Comparison of ENCODE assay signal across 14 cellular contexts in genomic region chr3:123799544-123800351, GRCh38.
DNase-seq lines count a peak whose midpoint lies in the region; ATAC-seq and TF ChIP-seq lines count a peak whose summit lies in the region.
"Had no signal": no experiment of that assay in that cellular context is flagged by ENCODE, and none has a peak within 500 bp of the region (broad histone marks: within the 10 kb centered on the region; RNA-seq: fewer than 3 reads in every experiment).

No MANE protein-coding gene starts in this region.

- H3K9me3 Mint-ChIP-seq in Caco-2 (ENCODE audit: unreplicated experiment) = no peaks in the 10 kb centered on the region
- no peaks in the 10 kb centered on the region for H3K9me3 Mint-ChIP-seq in neural progenitor cell
- no peaks in the 10 kb centered on the region for H3K9me3 Mint-ChIP-seq in effector memory CD8-positive, alpha-beta T cell

- peak overlapping the region; percentile 53 for H3K27ac Mint-ChIP-seq in Caco-2 (ENCODE audit: unreplicated experiment)
- H3K27ac Mint-ChIP-seq in neural progenitor cell = peak overlapping the region; percentile 77
- H3K27ac Mint-ChIP-seq in effector memory CD8-positive, alpha-beta T cell = no peak overlapping the region

- DNase-seq in Caco-2 (peak; percentile 52 to 55), NCI-H82 treated with DMSO at 0.1 percent for 48 hours (lab: John Stamatoyannopoulos, UW; ENCODE audit: unreplicated experiment) (peak; percentile 61), fibroblast of gingiva (ENCODE audit: low read depth) (peak; percentile 61), neural progenitor cell (ENCODE audit: low spot score) (peak; percentile 89), NAMALWA (ENCODE audit: low spot score) (no peak)
- no peak for DNase-seq in effector memory CD8-positive, alpha-beta T cell
- DNase-seq: activated CD4-positive, alpha-beta T cell treated with anti-CD3 and anti-CD28 coated beads, Interleukin-2, amount 50 U/mL, for 4 hours; COR-L47; NCI-H1105; RPMI8226; sigmoid colon; stomach had no signal

- H3K4me1 ChIP-seq in Caco-2 = peaks cover 26% of the 10 kb centered on the region
- H3K4me1 ChIP-seq in neural progenitor cell = peaks cover 30% of the 10 kb centered on the region
- H3K4me1 ChIP-seq: sigmoid colon had no signal

- H3K27me3 ChIP-seq in Caco-2 (replicated peaks; ENCODE audit: control insufficient read depth, insufficient read depth, low read length) (no peaks in the 10 kb centered on the region), neural progenitor cell (no peaks in the 10 kb centered on the region)
- H3K27me3 ChIP-seq: sigmoid colon, stomach had no signal

- POLR2A ChIA-PET in Caco-2 (lab: Charles Lee) = no interaction called here

- no peaks in the 10 kb centered on the region for H3K79me2 ChIP-seq in neural progenitor cell (ENCODE audit: low read depth)

- no peak overlapping the region for H3K9ac ChIP-seq in neural progenitor cell

- CTCF ChIA-PET in Caco-2 (lab: Charles Lee) = interaction anchor here (0.7 to 1.3 kb wide), 3 partner anchors 76 to 1043 kb away, joined by 3 to 5 read pairs (median 3); no protein-coding TSS in a partner anchor

- peak overlapping the region; percentile 94 for H3K27ac ChIP-seq in neural progenitor cell
- H3K27ac ChIP-seq: sigmoid colon, stomach had no signal

- H3F3A ChIP-seq in neural progenitor cell (ENCODE audit: low read depth) = peaks cover 30% of the 10 kb centered on the region

- no TSS peak for BruUV-seq in Caco-2 (replicated peaks; lab: Mats Ljungman, UMichigan)

- H2AFZ ChIP-seq in neural progenitor cell (replicated peaks) = no peak overlapping the region

- peaks cover 18% of the 10 kb centered on the region for H4K20me1 ChIP-seq in neural progenitor cell (ENCODE audit: low read depth)

- intact Hi-C loops in Caco-2 (cut with micrococcal nuclease; ENCODE audit: unreplicated experiment) = loop anchor here (2.0 kb wide), 1 partner anchor 77 kb away; no protein-coding TSS in a partner anchor

- H3K4me3 ChIP-seq in Caco-2 (ENCODE audit: low read depth, low read length) (peak overlapping the region; percentile 46), neural progenitor cell (peak overlapping the region; percentile 21)
- H3K4me3 ChIP-seq: sigmoid colon, stomach had no signal

- ATAC-seq in GM21576 (IDR thresholded peaks at IDR 0.05; ENCODE audit: unreplicated experiment) = no peak
- ATAC-seq in GM18498 (IDR thresholded peaks at IDR 0.05; ENCODE audit: unreplicated experiment) = no peak
- ATAC-seq in effector memory CD8-positive, alpha-beta T cell (replicated peaks) = no peak

- TF ChIP-seq CTCF in Caco-2 (IDR thresholded peaks at IDR 0.05; ENCODE audit: insufficient read depth in 1 of 2, low read depth in 1 of 2, low read length in 1 of 2, severe bottlenecking in 1 of 2, unreplicated experiment in 1 of 2) (no peak), neural progenitor cell (IDR thresholded peaks at IDR 0.05) (no peak)

- H3K4me3 Mint-ChIP-seq in Caco-2 (ENCODE audit: unreplicated experiment) (peak overlapping the region; percentile 73), neural progenitor cell (peak overlapping the region; percentile 82)
- H3K4me3 Mint-ChIP-seq in effector memory CD8-positive, alpha-beta T cell = no peak overlapping the region

- H3K9me3 ChIP-seq in Caco-2 (no peaks in the 10 kb centered on the region; the same call in 1 of the 2 replicates), neural progenitor cell (ENCODE audit: low read depth) (no peaks in the 10 kb centered on the region)
- H3K9me3 ChIP-seq: sigmoid colon, stomach had no signal

- no peaks in the 10 kb centered on the region for H3K36me3 Mint-ChIP-seq in Caco-2 (ENCODE audit: insufficient read depth, unreplicated experiment)
- peaks cover 5% of the 10 kb centered on the region for H3K36me3 Mint-ChIP-seq in neural progenitor cell
- H3K36me3 Mint-ChIP-seq in effector memory CD8-positive, alpha-beta T cell (ENCODE audit: insufficient read depth) = no peaks in the 10 kb centered on the region

- H3K27me3 Mint-ChIP-seq in Caco-2 (ENCODE audit: insufficient read depth, unreplicated experiment) (no peaks in the 10 kb centered on the region), neural progenitor cell (ENCODE audit: insufficient read depth, low read depth) (peaks cover 3% of the 10 kb centered on the region)
- H3K27me3 Mint-ChIP-seq in effector memory CD8-positive, alpha-beta T cell = peaks cover 6 to 57% of the 10 kb centered on the region in 2 donors

- H3K4me1 Mint-ChIP-seq in Caco-2 (ENCODE audit: low read depth, unreplicated experiment) = peaks cover 26% of the 10 kb centered on the region
- H3K4me1 Mint-ChIP-seq in neural progenitor cell = peaks cover 61% of the 10 kb centered on the region
- H3K4me1 Mint-ChIP-seq in effector memory CD8-positive, alpha-beta T cell (ENCODE audit: low read depth in 2 of 2) = no peaks in the 10 kb centered on the region

- no peaks in the 10 kb centered on the region; the same call in 1 of the 2 replicates for H3K36me3 ChIP-seq in Caco-2 (ENCODE audit: control insufficient read depth, insufficient read depth, low read length)
- no peaks in the 10 kb centered on the region for H3K36me3 ChIP-seq in neural progenitor cell
- H3K36me3 ChIP-seq: sigmoid colon, stomach had no signal

- H3K4me2 ChIP-seq in neural progenitor cell = peak overlapping the region; percentile 72

Comparison
In these comparisons a context has a peak if more than half of its experiments do, and no peak if none do; other contexts are left out.
1. DNase-seq: peak in Caco-2 (2 of 2), NCI-H82 treated with DMSO at 0.1 percent for 48 hours (single experiment), fibroblast of gingiva (single experiment) and neural progenitor cell (single experiment); none in NAMALWA (single experiment) and effector memory CD8-positive, alpha-beta T cell (0 of 3).
2. H3K27ac Mint-ChIP-seq: peak in Caco-2 (single experiment) and neural progenitor cell (single experiment); none in effector memory CD8-positive, alpha-beta T cell (0 of 2).
3. H3K4me3 Mint-ChIP-seq: peak in Caco-2 (single experiment) and neural progenitor cell (single experiment); none in effector memory CD8-positive, alpha-beta T cell (0 of 2).